ENCODE assay signal across 26 cellular contexts in the genomic region with DNA sequence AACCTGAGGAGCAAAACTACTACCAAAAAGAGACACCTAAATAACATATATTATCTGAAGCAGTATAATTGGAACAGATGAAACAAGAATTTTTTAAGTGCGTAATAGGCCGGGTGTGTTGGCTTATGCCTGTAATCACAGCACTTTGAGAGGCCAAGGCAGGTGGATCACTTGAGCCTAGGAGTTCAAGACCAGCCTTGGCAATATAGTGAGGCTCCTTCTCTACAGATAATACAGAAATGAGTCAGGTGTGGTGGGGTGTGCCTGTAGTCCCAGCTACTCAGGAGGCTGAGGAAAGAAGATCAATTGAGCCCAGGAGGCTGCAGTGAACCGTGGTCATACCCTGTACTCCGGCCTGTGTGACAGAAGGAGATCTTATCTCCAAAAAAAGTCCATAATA.
"Had no signal": no experiment of that assay in that cellular context is flagged by ENCODE, and none has a peak within 500 bp of the region (broad histone marks: within the 10 kb centered on the region; RNA-seq: fewer than 3 reads in every experiment).

No MANE protein-coding gene starts in this region.

- H3K9me3 ChIP-seq: ascending aorta, heart right ventricle, left lung, lower lobe of right lung, neutrophil, sigmoid colon, stomach, tibial artery had no signal

- H3K27me3 ChIP-seq: ascending aorta, heart right ventricle, left lung, neutrophil, sigmoid colon, stomach, tibial artery had no signal

- H3K36me3 ChIP-seq: ascending aorta, heart right ventricle, left lung, lower lobe of right lung, neutrophil, sigmoid colon, stomach, tibial artery had no signal

- H3K27ac ChIP-seq: ascending aorta, heart right ventricle, left lung, lower lobe of right lung, neutrophil, sigmoid colon, stomach, tibial artery had no signal

- DNase-seq: activated CD4-positive, alpha-beta memory T cell treated with anti-CD3 and anti-CD28 coated beads, Interleukin-2, amount 10 ng/mL, durations not matched to agents 7 days and 5 days; activated CD4-positive, alpha-beta T cell treated with anti-CD3 and anti-CD28 coated beads, Interleukin-2, amount 10 ng/mL, durations not matched to agents 24 days and 14 days; activated CD4-positive, CD25-positive, alpha-beta regulatory T cell treated with anti-CD3 and anti-CD28 coated beads, Interleukin-2, amount 50 U/mL, for 72 hours; activated CD8-positive, alpha-beta memory T cell treated with anti-CD3 and anti-CD28 coated beads, Interleukin-2, amount 50 U/mL, for 48 hours; activated gamma-delta T cell; activated naive CD4-positive, alpha-beta T cell treated with anti-CD3 and anti-CD28 coated beads, Interleukin-2, amount 10 ng/mL, durations not matched to agents 7 days and 5 days; activated naive CD8-positive, alpha-beta T cell treated with anti-CD3 and anti-CD28 coated beads, Interleukin-2, amount 10 ng/mL, durations not matched to agents 7 days and 5 days; activated T-cell treated with anti-CD3 and anti-CD28 coated beads, Interleukin-2, amount 50 U/mL, for 24 hours; caudate nucleus; heart right ventricle; left lung; lower lobe of right lung; naive B cell; nephron progenitor cell; retina; sigmoid colon; stimulated activated CD4-positive, alpha-beta T cell treated with anti-CD3 and anti-CD28 coated beads, Interleukin-1b, Interleukin-23, amount 100 ng/mL, for 48 hours; stimulated activated CD4-positive, alpha-beta T cell treated with anti-CD3 and anti-CD28 coated beads, Interleukin-4, amount 100 ng/mL, for 4 hours; stimulated activated CD8-positive, alpha-beta memory T cell treated with anti-CD3 and anti-CD28 coated beads, Interleukin-4, amount 100 ng/mL, for 48 hours; stomach; T-helper 2 cell; tibial artery had no signal

- H3K4me1 ChIP-seq: ascending aorta, lower lobe of right lung, sigmoid colon, stomach, tibial artery had no signal

- ATAC-seq: heart right ventricle; stimulated activated memory B cell treated with anti-CD40 and anti-IgM and Interleukin-4, amounts not matched to agents 10 μg/mL and 1 μg/mL and 100 μg/mL, for 72 hours had no signal

- H3K4me3 ChIP-seq: ascending aorta, heart right ventricle, left lung, lower lobe of right lung, sigmoid colon, smooth muscle cell, stomach, tibial artery had no signal

- H3K4me2 ChIP-seq: smooth muscle cell had no signal
